Comparison of ENCODE assay signal across 21 cellular contexts in genomic region chr14:73233564-73233963, GRCh38. TPM values are rescaled to one million over a fixed set of nuclear protein-coding genes. Genes with fewer than 3 reads are reported as not detected.
DNase-seq lines count a peak whose midpoint lies in the region; ATAC-seq, FAIRE-seq and TF ChIP-seq lines count a peak whose summit lies in the region.
"Had no signal": no experiment of that assay in that cellular context is flagged by ENCODE, and none has a peak within 500 bp of the region (broad histone marks: within the 10 kb centered on the region; RNA-seq: fewer than 3 reads in every experiment).

No MANE protein-coding gene starts in this region.

- DNase-seq in RPMI8226: peak; percentile 71
- no peak for DNase-seq in urothelium cell line (ENCODE audit: low spot score)
- no peak for DNase-seq in A172 (ENCODE audit: low spot score)
- DNase-seq: CD4-positive, alpha-beta memory T cell; DND-41; H7; NCI-H1048; NCI-H1417 treated with DMSO at 0.1 percent for 48 hours; NCI-H187; NCI-H446 treated with DMSO at 0.1 percent for 48 hours; NK-92 treated with Interleukin-12 subunit alpha and Interleukin-12 subunit beta, amount 100 ng/mL, for 24 hours; T-cell had no signal

- peaks cover 41% of the 10 kb centered on the region for H3K27me3 Mint-ChIP-seq in nephron (ENCODE audit: low read depth)

- peaks cover 66% of the 10 kb centered on the region for H3K4me1 Mint-ChIP-seq in nephron

- peaks cover 9% of the 10 kb centered on the region for H3K4me1 ChIP-seq in KMS-11 (ENCODE audit: low read depth, poor library complexity, severe bottlenecking)

- H3K9ac ChIP-seq in KMS-11: no peak overlapping the region
- H3K9ac ChIP-seq: BLaER1 treated with 17β-estradiol and CSF1 and Interleukin-3, amounts not matched to agents 10 nM and 100 nM had no signal

- TF ChIP-seq CTCF in KMS-11 (conservative IDR thresholded peaks at IDR 0.05; ENCODE audit: low read depth, low read length): no peak
- no peak for TF ChIP-seq CTCF in nephron (IDR thresholded peaks at IDR 0.05; ENCODE audit: unreplicated experiment in 3 of 3)

- H3K4me3 ChIP-seq in KMS-11 (IDR thresholded peaks at IDR 0.05; ENCODE audit: insufficient read depth, low read depth, low read length): no peak overlapping the region
- H3K4me3 ChIP-seq: BLaER1 treated with 17β-estradiol and CSF1 and Interleukin-3, amounts not matched to agents 10 nM and 100 nM had no signal

- H3K4me3 Mint-ChIP-seq in nephron: peak overlapping the region in 2 of 3 experiments; percentile 11 to 54
- H3K4me3 Mint-ChIP-seq: CD4-positive, alpha-beta memory T cell; T-cell had no signal

- no peaks in the 10 kb centered on the region for H3K9me3 Mint-ChIP-seq in nephron
- H3K9me3 Mint-ChIP-seq: T-cell had no signal

- H3K4me2 ChIP-seq in KMS-11: peak overlapping the region; percentile 25; the same call in 1 of the 2 replicates
- H3K4me2 ChIP-seq: BLaER1 treated with 17β-estradiol and CSF1 and Interleukin-3, amounts not matched to agents 10 nM and 100 nM had no signal

- no peak overlapping the region for H3K27ac ChIP-seq in KMS-11
- H3K27ac ChIP-seq: BLaER1 treated with 17β-estradiol and CSF1 and Interleukin-3, amounts not matched to agents 10 nM and 100 nM had no signal

- no peaks in the 10 kb centered on the region for H3K27me3 ChIP-seq in KMS-11 (ENCODE audit: insufficient read depth, low read depth)

- H3K36me3 ChIP-seq in KMS-11 (ENCODE audit: insufficient read depth): no peaks in the 10 kb centered on the region

- peak overlapping the region; percentile 26; the same call in 1 of the 2 replicates for H2AFZ ChIP-seq in KMS-11 (ENCODE audit: low read depth)

- H3K27ac Mint-ChIP-seq in nephron: peak overlapping the region; percentile 91 to 97 (median 91)
- H3K27ac Mint-ChIP-seq: CD4-positive, alpha-beta memory T cell; T-cell had no signal

- H4K20me1 ChIP-seq in KMS-11 (ENCODE audit: insufficient read depth): no peaks in the 10 kb centered on the region

- ATAC-seq in HG02840 (IDR thresholded peaks at IDR 0.05; ENCODE audit: low FRiP score, unreplicated experiment): no peak
- no peak for ATAC-seq in GM21367 (IDR thresholded peaks at IDR 0.05; ENCODE audit: unreplicated experiment)
- ATAC-seq: Panc1, T-cell had no signal

- H3K36me3 Mint-ChIP-seq in nephron (ENCODE audit: low read depth): no peaks in the 10 kb centered on the region

- H3K79me2 ChIP-seq in KMS-11 (ENCODE audit: insufficient read depth, low read depth): no peaks in the 10 kb centered on the region

- peak; percentile 40 for FAIRE-seq in urothelium cell line (lab: Jason Lieb, UNC)
- FAIRE-seq: GM12892, GM18507 had no signal

RNA-seq across cellular contexts. Expression of gene PAPLN, which starts 3.7 kb away (rescaled TPM):
- total RNA-seq in A172 (2014; rRNA removed; shearing (Covaris generic)): 0.57 and 0.86 TPM in 2 replicates
- total RNA-seq: G401 had no signal
